Comparison of ENCODE assay signal across 14 cellular contexts in the genomic region with DNA sequence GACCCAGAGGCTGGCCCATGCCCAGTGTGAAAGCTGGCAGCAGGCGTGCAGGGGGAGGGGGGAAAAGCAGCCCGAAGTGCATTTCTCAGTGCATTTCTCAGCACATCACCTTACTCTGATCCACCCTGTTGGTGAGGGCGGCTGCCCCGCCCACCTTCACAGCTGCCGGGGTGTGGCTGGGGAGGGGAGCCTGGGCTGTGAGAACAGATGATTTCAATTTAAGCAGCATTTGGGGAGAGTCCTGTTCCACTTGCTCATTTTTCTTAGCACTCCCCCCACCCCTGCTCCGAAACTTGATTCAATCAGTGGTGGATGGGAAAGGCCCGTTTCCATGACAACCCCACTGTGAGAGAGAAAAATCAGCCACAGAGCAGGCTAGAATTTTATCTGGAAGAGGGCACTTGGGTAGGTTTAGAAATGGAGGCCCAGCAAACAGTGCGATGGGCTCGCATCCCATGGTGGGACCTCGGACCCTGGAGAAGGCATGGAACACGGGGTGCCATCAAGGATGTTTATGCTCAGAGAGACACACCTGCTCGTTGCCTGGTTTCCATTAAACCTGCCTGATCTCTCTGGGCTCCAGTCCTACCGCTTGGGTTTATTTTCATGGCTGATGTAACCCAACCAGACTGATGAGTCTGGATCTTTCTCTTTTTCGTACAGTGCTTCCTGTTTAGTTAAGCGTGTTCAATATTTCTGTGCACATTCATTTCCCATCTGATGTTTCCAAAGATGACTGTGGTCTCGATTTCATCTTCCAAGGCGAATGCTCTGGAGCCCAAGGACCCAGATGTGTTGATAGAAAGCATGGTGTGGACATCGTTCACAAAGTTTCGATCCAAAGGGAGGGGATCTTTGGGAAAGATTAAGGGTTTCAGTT.
DNase-seq lines count a peak whose midpoint lies in the region; FAIRE-seq and TF ChIP-seq lines count a peak whose summit lies in the region.
"Had no signal": no experiment of that assay in that cellular context is flagged by ENCODE, and none has a peak within 500 bp of the region (broad histone marks: within the 10 kb centered on the region; RNA-seq: fewer than 3 reads in every experiment).

No MANE protein-coding gene starts in this region.

- no peaks in the 10 kb centered on the region for H3K36me3 ChIP-seq in small intestine (ENCODE audit: control insufficient read depth in 2 of 2, insufficient read depth in 2 of 2, low read length in 2 of 2)

- 62 to 66% (median 65%) methylated on average over 18 to 19 of the region's 19 CpGs for WGBS in small intestine, 3 donors

- peak; percentile 7 to 19 for DNase-seq in activated CD4-positive, alpha-beta T cell treated with anti-CD3 and anti-CD28 coated beads, Interleukin-2, amount 50 U/mL, for 48 hours
- no peak for DNase-seq in activated CD4-positive, alpha-beta T cell treated with anti-CD3 and anti-CD28 coated beads, Interleukin-2, amount 50 U/mL, for 4 hours
- peak; percentile 10 for DNase-seq in NCI-H748 treated with DMSO at 0.1 percent for 48 hours (lab: John Stamatoyannopoulos, UW)
- peak; percentile 68 for DNase-seq in fibroblast of mammary gland (ENCODE audit: low read depth)
- DNase-seq in stimulated activated CD8-positive, alpha-beta memory T cell treated with anti-CD3 and anti-CD28 coated beads, Interleukin-4, amount 100 ng/mL, for 48 hours: peak; percentile 25
- no peak for DNase-seq in HPDE6-E6E7 (ENCODE audit: extremely low spot score)
- DNase-seq in KBM-7: no peak
- DNase-seq in small intestine: no peak
- DNase-seq: activated CD4-positive, CD25-positive, alpha-beta regulatory T cell; activated effector memory CD4-positive, alpha-beta T cell treated with Interleukin-2 at 50 U/mL for 16 hours; cerebellar nuclear complex; foreskin melanocyte; KG1; stimulated activated CD4-positive, alpha-beta T cell treated with anti-CD3 and anti-CD28 coated beads, Interleukin-4, amount 100 ng/mL, for 24 hours had no signal

- H3K27me3 ChIP-seq in small intestine (ENCODE audit: control insufficient read depth in 2 of 2, insufficient read depth in 2 of 2, low read length in 2 of 2): no peaks in the 10 kb centered on the region

- H3K4me1 ChIP-seq in small intestine (ENCODE audit: control insufficient read depth in 2 of 2, insufficient read depth in 1 of 2, low read depth in 1 of 2, low read length in 1 of 2): no peaks in the 10 kb centered on the region

- FAIRE-seq in small intestine (lab: Jason Lieb, UNC): no peak

- H3K27ac ChIP-seq in small intestine (ENCODE audit: low read depth in 1 of 2, low read length in 1 of 2): no peak overlapping the region

- H3K4me3 ChIP-seq in fibroblast of mammary gland (ENCODE audit: control insufficient read depth, low read depth, low read length) (no peak overlapping the region), small intestine (ENCODE audit: low read depth in 1 of 2, low read length in 2 of 2) (no peak overlapping the region)

- no peak for TF ChIP-seq CTCF in fibroblast of mammary gland (conservative IDR thresholded peaks at IDR 0.05; ENCODE audit: control insufficient read depth, insufficient read depth, low read depth, low read length)

- in situ Hi-C loops in KBM-7 (cut with MboI; ENCODE audit: low pct_unique_long_range_greater_than_20kb, low sequenced_read_pairs): no loop called here

- no peaks in the 10 kb centered on the region for H3K9me3 ChIP-seq in small intestine (ENCODE audit: control insufficient read depth, low read depth)

Comparison
In these comparisons a context has a peak if more than half of its experiments do, and no peak if none do; other contexts are left out.
1. DNase-seq: peak in activated CD4-positive, alpha-beta T cell treated with anti-CD3 and anti-CD28 coated beads, Interleukin-2, amount 50 U/mL, for 48 hours (2 of 2), NCI-H748 treated with DMSO at 0.1 percent for 48 hours (single experiment), fibroblast of mammary gland (single experiment) and stimulated activated CD8-positive, alpha-beta memory T cell treated with anti-CD3 and anti-CD28 coated beads, Interleukin-4, amount 100 ng/mL, for 48 hours (single experiment); none in activated CD4-positive, alpha-beta T cell treated with anti-CD3 and anti-CD28 coated beads, Interleukin-2, amount 50 U/mL, for 4 hours (0 of 2), HPDE6-E6E7 (single experiment), KBM-7 (single experiment) and small intestine (single experiment).